In the genomic region with DNA sequence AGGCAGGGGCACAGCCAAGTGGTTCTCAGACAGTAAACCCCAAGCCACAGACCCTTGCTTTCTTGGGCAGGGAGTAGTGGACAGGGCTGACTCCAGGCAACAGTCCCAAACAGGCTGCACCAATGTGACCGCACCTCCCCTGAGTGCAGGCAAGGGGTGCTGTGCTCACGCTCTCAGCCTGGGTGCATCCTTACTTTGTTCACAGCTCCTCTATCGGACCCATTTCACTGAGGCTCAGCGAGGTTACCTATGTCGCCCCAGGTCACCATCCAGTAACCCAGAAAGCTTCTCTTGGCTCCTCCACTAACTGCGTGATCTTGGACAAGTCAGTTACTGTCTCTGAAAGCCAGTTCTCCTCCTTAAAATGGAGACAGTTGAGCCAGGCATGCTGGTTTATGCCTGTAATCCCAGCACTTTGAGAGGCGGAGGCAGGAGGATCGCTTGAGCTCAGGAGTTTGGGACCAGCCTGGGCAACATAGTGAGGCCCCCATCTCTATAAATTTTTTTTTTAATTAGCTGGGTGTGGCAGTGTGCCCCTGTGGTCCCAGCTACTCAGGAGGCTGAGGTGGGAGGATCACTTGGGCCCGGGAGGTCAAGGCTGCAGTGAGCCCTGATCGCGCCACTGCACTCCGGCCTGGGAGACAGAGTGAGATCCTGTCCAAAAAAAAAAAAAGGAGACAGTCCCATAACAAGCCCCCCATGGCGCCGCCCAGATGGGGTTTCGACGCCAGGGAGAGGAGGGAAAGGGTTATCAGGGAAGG, we compare ENCODE assay signal across 8 cellular contexts. TPM values are rescaled to one million over a fixed set of nuclear protein-coding genes. Genes with fewer than 3 reads are reported as not detected.
DNase-seq lines count a peak whose midpoint lies in the region; ATAC-seq and TF ChIP-seq lines count a peak whose summit lies in the region.

No MANE protein-coding gene starts in this region.

- H3K27me3 ChIP-seq in liver (ENCODE audit: control insufficient read depth in 4 of 4, insufficient read depth in 4 of 4, low read length in 3 of 4) (no peaks in the 10 kb centered on the region), tibial nerve (no peaks in the 10 kb centered on the region)

- WGBS in liver, result 48% methylated on average over 16 of the region's 16 CpGs
- 45 to 47% methylated on average over 15 to 16 of the region's 16 CpGs for WGBS in tibial nerve, 2 donors

- no peak for ATAC-seq in GM18505 (IDR thresholded peaks at IDR 0.05; ENCODE audit: unreplicated experiment)

- no peak for TF ChIP-seq EP300 in tibial nerve (IDR thresholded peaks at IDR 0.05)

- TF ChIP-seq CTCF in liver (IDR thresholded peaks at IDR 0.05; ENCODE audit: low read depth, low read length, missing input control) (no peak), tibial nerve (IDR thresholded peaks at IDR 0.05) (no peak)

- peak overlapping the region; percentile 90 for H3K27ac Mint-ChIP-seq in activated T-cell treated with anti-CD3 and anti-CD28 coated beads, Interleukin-2, amount 50 U/mL, for 24 hours

- H3K36me3 ChIP-seq in liver (ENCODE audit: control insufficient read depth in 4 of 4, insufficient read depth in 3 of 4, low read depth in 1 of 4, low read length in 3 of 4), result peaks cover 0 to 8% (median 7%) of the 10 kb centered on the region in 4 donors
- H3K36me3 ChIP-seq in tibial nerve, result peaks cover 0 to 28% (median 5%) of the 10 kb centered on the region in 3 donors

- H3K4me1 ChIP-seq in liver (ENCODE audit: control insufficient read depth in 4 of 4, insufficient read depth in 4 of 4, low read length in 3 of 4), result peaks cover 18 to 35% (median 26%) of the 10 kb centered on the region in 4 donors
- H3K4me1 ChIP-seq in tibial nerve, result peaks cover 0 to 22% (median 6%) of the 10 kb centered on the region in 4 donors

- H3K4me3 ChIP-seq in liver (ENCODE audit: low read depth in 1 of 3, low read length in 3 of 3), result peak overlapping the region; percentile 61 to 85 (median 67)
- peak overlapping the region; percentile 54 to 93 (median 80) for H3K4me3 ChIP-seq in tibial nerve

- H3K9me3 Mint-ChIP-seq in activated T-cell treated with anti-CD3 and anti-CD28 coated beads, Interleukin-2, amount 50 U/mL, for 24 hours, result peaks cover 5% of the 10 kb centered on the region

- no peak for DNase-seq in activated T-cell treated with anti-CD3 and anti-CD28 coated beads, Interleukin-2, amount 50 U/mL, for 24 hours
- no peak for DNase-seq in activated T-cell treated with anti-CD3 and anti-CD28 coated beads, Interleukin-2, amount 50 U/mL, for 48 hours
- DNase-seq in tibial nerve (ENCODE audit: low spot score in 2 of 2), result no peak
- no peak for DNase-seq in NCI-H1694 treated with DMSO at 0.1 percent for 48 hours (lab: John Stamatoyannopoulos, UW)
- DNase-seq in islet precursor cell, result no peak

- H3K9me3 ChIP-seq in liver (ENCODE audit: control insufficient read depth in 4 of 4, low read length in 3 of 4) (peaks cover 0 to 3% (median under 1%) of the 10 kb centered on the region in 4 donors), tibial nerve (no peaks in the 10 kb centered on the region)

- peak overlapping the region in 1 of 2 donors; percentile 56 for H3K9ac ChIP-seq in liver (ENCODE audit: low read depth in 1 of 2, low read length in 2 of 2)

- H3K27me3 Mint-ChIP-seq in activated T-cell treated with anti-CD3 and anti-CD28 coated beads, Interleukin-2, amount 50 U/mL, for 24 hours, result no peaks in the 10 kb centered on the region

- TF ChIP-seq POLR2A in tibial nerve (IDR thresholded peaks at IDR 0.05) (no peak), GM18505 (IDR thresholded peaks at IDR 0.05; ENCODE audit: borderline replicate concordance, extremely low read depth, insufficient read depth, insufficient read length) (no peak)

- no peak for TF ChIP-seq RAD21 in liver (IDR thresholded peaks at IDR 0.05)

- peak overlapping the region; percentile 82 for H3K4me3 Mint-ChIP-seq in activated T-cell treated with anti-CD3 and anti-CD28 coated beads, Interleukin-2, amount 50 U/mL, for 24 hours

- peaks cover 21% of the 10 kb centered on the region for H3K36me3 Mint-ChIP-seq in activated T-cell treated with anti-CD3 and anti-CD28 coated beads, Interleukin-2, amount 50 U/mL, for 24 hours (ENCODE audit: low read depth)

- H3K27ac ChIP-seq in angular gyrus (ENCODE audit: low read depth, low read length) (peak overlapping the region; percentile 80), liver (ENCODE audit: low read depth in 1 of 2, low read length in 2 of 2) (peak overlapping the region; percentile 22 to 52), tibial nerve (peak overlapping the region in 3 of 4 donors; percentile 78 to 84 (median 81))

- H3K4me1 Mint-ChIP-seq in activated T-cell treated with anti-CD3 and anti-CD28 coated beads, Interleukin-2, amount 50 U/mL, for 24 hours (ENCODE audit: low read depth), result peaks cover 16% of the 10 kb centered on the region

TF ChIP-seq in liver, 16 proteins besides CTCF, POLR2A, EP300 and RAD21:
- no peak for TF ChIP-seq RXRA (IDR thresholded peaks at IDR 0.05)
- no peak for TF ChIP-seq MAX (IDR thresholded peaks at IDR 0.05)
- TF ChIP-seq FOXA2 (IDR thresholded peaks at IDR 0.05), result no peak
- TF ChIP-seq FOXA1 (IDR thresholded peaks at IDR 0.05), result no peak
TF ChIP-seq in liver: peak in this region for 0.

RNA-seq across cellular contexts. Expression of gene MAN2B2, which starts 0.8 kb away (rescaled TPM):
- total RNA-seq in liver (10 to 100 TPM; 15.2 to 29.7 TPM), tibial nerve (10 to 100 TPM; 33.0 to 66.3 (median 44.6) TPM)
- 10 to 100 TPM; 14.7 to 29.7 TPM for polyA plus RNA-seq in liver
